ENCODE assay signal across 8 cellular contexts in genomic region chr7:67377939-67378862, GRCh38.
A peak's percentile ranks its signal among the peaks of the same experiment; 100 is the strongest.
DNase-seq lines count a peak whose midpoint lies in the region; ATAC-seq and TF ChIP-seq lines count a peak whose summit lies in the region.

No MANE protein-coding gene starts in this region.

- H3K27ac Mint-ChIP-seq in GM23338 (no peak overlapping the region), glutamatergic neuron (ENCODE audit: unreplicated experiment) (peak overlapping the region; percentile 33)

- H2AFZ ChIP-seq in GM23338 (peak overlapping the region; percentile 86), Loucy (ENCODE audit: low read length) (no peak overlapping the region)

- H4K20me1 ChIP-seq in GM23338 (replicated peaks; ENCODE audit: insufficient read depth), result no peaks in the 10 kb centered on the region
- no peaks in the 10 kb centered on the region for H4K20me1 ChIP-seq in Loucy (ENCODE audit: insufficient read depth, low read length, poor library complexity, severe bottlenecking)

- H3K4me1 Mint-ChIP-seq in GM23338, result no peaks in the 10 kb centered on the region
- peaks cover 9% of the 10 kb centered on the region for H3K4me1 Mint-ChIP-seq in glutamatergic neuron (ENCODE audit: low read depth, unreplicated experiment)

- intact Hi-C loops in vagina (cut with DNase I), result no loop called here

- peak; percentile 66 for DNase-seq in G401 (ENCODE audit: low spot score)
- peak; percentile 93 for DNase-seq in GM23338 (ENCODE audit: low spot score)
- peak; percentile 66 to 79 for DNase-seq in SHP77 (lab: John Stamatoyannopoulos, UW)
- peak; percentile 43 for DNase-seq in activated naive CD4-positive, alpha-beta T cell treated with Interleukin-2 at 50 U/mL for 16 hours
- DNase-seq in glutamatergic neuron, result peak; percentile 86
- DNase-seq in pons (ENCODE audit: low spot score), result peak; percentile 75
- no peak for DNase-seq in vagina (ENCODE audit: extremely low spot score in 2 of 2)

- H3K4me3 Mint-ChIP-seq in GM23338 (no peak overlapping the region), glutamatergic neuron (ENCODE audit: unreplicated experiment) (no peak overlapping the region)

- H3K27ac ChIP-seq in GM23338 (ENCODE audit: low read depth), result no peak overlapping the region
- no peak overlapping the region for H3K27ac ChIP-seq in vagina

- no peak overlapping the region for H3K4me3 ChIP-seq in GM23338
- H3K4me3 ChIP-seq in Loucy (ENCODE audit: low read length, poor library complexity, severe bottlenecking), result no peak overlapping the region
- H3K4me3 ChIP-seq in vagina, result no peak overlapping the region

- H3K27me3 Mint-ChIP-seq in GM23338 (ENCODE audit: insufficient read depth, low read depth, poor library complexity) (peaks cover 9% of the 10 kb centered on the region), glutamatergic neuron (ENCODE audit: unreplicated experiment) (peaks cover 16% of the 10 kb centered on the region)

- H3K36me3 Mint-ChIP-seq in GM23338 (ENCODE audit: low read depth), result peaks cover 31% of the 10 kb centered on the region
- peaks cover 9% of the 10 kb centered on the region for H3K36me3 Mint-ChIP-seq in glutamatergic neuron (ENCODE audit: unreplicated experiment)

- H3K9me2 ChIP-seq in GM23338 (ENCODE audit: insufficient read depth) (peaks cover 8% of the 10 kb centered on the region; the same call in 1 of the 2 replicates), Loucy (replicated peaks; ENCODE audit: low read depth, low read length) (no peaks in the 10 kb centered on the region)

- H3K9me3 ChIP-seq in Loucy (ENCODE audit: insufficient read depth, low read depth, low read length), result no peaks in the 10 kb centered on the region
- no peaks in the 10 kb centered on the region for H3K9me3 ChIP-seq in vagina

- no peak overlapping the region for H3K9ac ChIP-seq in Loucy (ENCODE audit: low read depth, low read length, poor library complexity, severe bottlenecking)

- TF ChIP-seq POLR2A in vagina (IDR thresholded peaks at IDR 0.05), result no peak

- H3K9me3 Mint-ChIP-seq in GM23338 (peaks cover 94% of the 10 kb centered on the region), glutamatergic neuron (ENCODE audit: unreplicated experiment) (peaks cover 7% of the 10 kb centered on the region)

- H3K79me2 ChIP-seq in GM23338 (replicated peaks; ENCODE audit: insufficient read depth) (no peaks in the 10 kb centered on the region), Loucy (ENCODE audit: insufficient read depth, low read length) (no peaks in the 10 kb centered on the region)

- in situ Hi-C loops in G401 (cut with HindIII; ENCODE audit: low sequenced_read_pairs), result no loop called here

- H3K4me2 ChIP-seq in GM23338 (no peak overlapping the region), Loucy (ENCODE audit: low read depth, low read length, poor library complexity, severe bottlenecking) (no peak overlapping the region)

- H3K4me1 ChIP-seq in GM23338 (ENCODE audit: insufficient read depth) (no peaks in the 10 kb centered on the region), Loucy (ENCODE audit: insufficient read depth, low read length, poor library complexity, severe bottlenecking) (no peaks in the 10 kb centered on the region), vagina (no peaks in the 10 kb centered on the region)

- peak; percentile 81 to 85 for TF ChIP-seq CTCF in GM23338 (conservative IDR thresholded peaks at IDR 0.05; ENCODE audit: low read depth in 2 of 2)
- TF ChIP-seq CTCF in Loucy (conservative IDR thresholded peaks at IDR 0.05; ENCODE audit: low read length), result peak; percentile 79
- peak; percentile 96 for TF ChIP-seq CTCF in glutamatergic neuron (IDR thresholded peaks at IDR 0.05; ENCODE audit: partially characterized antibody, unreplicated experiment)
- TF ChIP-seq CTCF in vagina (IDR thresholded peaks at IDR 0.05), result peak in 2 of 3 experiments; percentile 39 to 64

- H3K36me3 ChIP-seq in GM23338 (ENCODE audit: insufficient read depth) (no peaks in the 10 kb centered on the region), Loucy (ENCODE audit: insufficient read depth, low read length) (no peaks in the 10 kb centered on the region), vagina (no peaks in the 10 kb centered on the region)

- H3K27me3 ChIP-seq in GM23338 (ENCODE audit: insufficient read depth), result peaks cover 5% of the 10 kb centered on the region; the same call in 1 of the 2 replicates
- H3K27me3 ChIP-seq in Loucy (ENCODE audit: insufficient read depth, low read length, poor library complexity, severe bottlenecking), result no peaks in the 10 kb centered on the region
- no peaks in the 10 kb centered on the region for H3K27me3 ChIP-seq in vagina

- peak; percentile 85 for ATAC-seq in GM23338

- H3F3A ChIP-seq in GM23338 (replicated peaks; ENCODE audit: low read depth), result peaks cover 16% of the 10 kb centered on the region
- no peaks in the 10 kb centered on the region for H3F3A ChIP-seq in Loucy (ENCODE audit: low read depth)

TF ChIP-seq in GM23338, 12 proteins besides CTCF, POLR2A, EP300 and RAD21:
- no peak for TF ChIP-seq STAT1 (IDR thresholded peaks at IDR 0.05; ENCODE audit: unreplicated experiment)
- TF ChIP-seq ZNF462 (CRISPR knock-in tag; IDR thresholded peaks at IDR 0.05), result no peak

Comparison
In these comparisons a context has a peak if more than half of its experiments do, and no peak if none do; other contexts are left out.
1. DNase-seq: peak in G401 (single experiment), GM23338 (single experiment), SHP77 (2 of 2), activated naive CD4-positive, alpha-beta T cell treated with Interleukin-2 at 50 U/mL for 16 hours (single experiment), glutamatergic neuron (single experiment) and pons (single experiment); none in vagina (0 of 2).
2. Peak in every context shown above with its lines, with median percentiles within 50 percentile points of each other: CTCF ChIP-seq.